ENCODE assay signal across 8 cellular contexts in the genomic region with DNA sequence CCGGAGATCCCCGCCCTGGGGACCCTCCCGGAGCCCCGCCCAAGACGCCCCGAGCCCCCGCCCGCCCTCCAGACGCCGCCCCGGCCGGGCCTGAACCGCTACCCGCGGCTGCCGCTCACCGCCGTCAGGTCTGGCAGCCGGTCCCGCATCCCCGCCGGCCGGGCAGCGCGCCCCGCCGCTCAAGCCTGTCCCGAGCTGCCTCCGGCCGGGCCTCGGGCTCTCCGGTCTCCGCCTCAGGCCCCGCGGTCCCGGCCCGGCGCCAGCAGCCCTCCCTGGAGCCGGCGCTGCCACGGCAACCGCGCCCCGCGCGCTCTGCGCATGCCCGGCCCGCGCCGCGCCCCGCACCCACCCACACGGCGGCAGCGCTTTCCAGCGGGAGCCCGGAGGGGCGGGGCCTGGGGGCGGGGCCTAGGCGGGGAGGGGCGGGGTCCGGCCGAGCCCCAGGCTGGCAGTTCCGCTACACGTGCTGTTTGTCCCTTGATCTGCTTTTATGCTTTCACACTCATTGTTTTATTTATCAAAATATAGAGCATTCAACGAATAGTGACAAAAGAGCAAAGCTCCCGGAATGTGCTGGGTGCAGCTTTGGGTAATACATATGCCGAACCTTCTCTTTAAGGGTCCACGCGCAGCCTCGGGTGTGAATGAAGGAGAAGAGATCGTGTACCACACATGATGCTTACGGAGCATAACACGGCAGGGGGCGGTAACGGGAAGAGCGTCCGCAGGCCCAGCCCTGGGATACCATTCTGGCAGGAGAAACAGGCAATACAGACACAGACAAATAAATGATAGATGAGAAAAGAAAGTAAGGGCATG. TPM values are rescaled to one million over a fixed set of nuclear protein-coding genes. Genes with fewer than 3 reads are reported as not detected.
DNase-seq lines count a peak whose midpoint lies in the region; ATAC-seq and TF ChIP-seq lines count a peak whose summit lies in the region.

A gene (minus strand): TSS at position 300 of the 819 bp plus-strand sequence. CDS start 151 bp downstream, at position 149.

- no peaks in the 10 kb centered on the region for H3K4me1 ChIP-seq in cardiac muscle cell (ENCODE audit: low read depth)
- H3K4me1 ChIP-seq in tibial nerve = peaks cover 0 to 32% (median 7%) of the 10 kb centered on the region in 4 donors

- peak in 1 of 2 donors; percentile 62 for TF ChIP-seq EP300 in tibial nerve (IDR thresholded peaks at IDR 0.05)

- DNase-seq in NCI-H1048 (lab: John Stamatoyannopoulos, UW) (peak; percentile 50), SW480 (ENCODE audit: low spot score) (peak; percentile 82), cardiac muscle cell (ENCODE audit: low read depth in 1 of 2, low spot score in 1 of 2) (peak; percentile 85 to 89), pons (ENCODE audit: low spot score) (peak; percentile 72), tibial nerve (ENCODE audit: low spot score in 2 of 2) (peak; percentile 80 to 83)
- DNase-seq in activated naive CD8-positive, alpha-beta T cell treated with anti-CD3 and anti-CD28 coated beads, Interleukin-2, amount 50 U/mL, for 16 hours (ENCODE audit: low read depth, low spot score) = peak; percentile 77

- H3K36me3 ChIP-seq in cardiac muscle cell (no peaks in the 10 kb centered on the region), tibial nerve (no peaks in the 10 kb centered on the region)

- H3K4me3 ChIP-seq in cardiac muscle cell = peak within 1 kb of the TSS; percentile 81
- peak within 1 kb of the TSS; percentile 80 to 100 (median 86) for H3K4me3 ChIP-seq in tibial nerve

- TF ChIP-seq POLR2A in tibial nerve (IDR thresholded peaks at IDR 0.05) = peak in 1 of 2 donors; percentile 60

- peak; percentile 79 for ATAC-seq in HG02571 (IDR thresholded peaks at IDR 0.05; ENCODE audit: unreplicated experiment)

- no peak within 1 kb of the TSS for H3K27ac ChIP-seq in cardiac muscle cell
- H3K27ac ChIP-seq in tibial nerve = peak within 1 kb of the TSS; percentile 60 to 96 (median 88)

- TF ChIP-seq CTCF in GM12872 (IDR thresholded peaks at IDR 0.05; ENCODE audit: insufficient read depth, low read depth, low read length) (0 out of 3 replicates have a peak, but pooled peaks have one; percentile 23), cardiac muscle cell (IDR thresholded peaks at IDR 0.05; ENCODE audit: low read depth, low read length) (peak; percentile 52), tibial nerve (IDR thresholded peaks at IDR 0.05) (peak in 4 of 5 experiments; percentile 16 to 36 (median 20))

- no peaks in the 10 kb centered on the region for H3K27me3 ChIP-seq in cardiac muscle cell
- no peaks in the 10 kb centered on the region for H3K27me3 ChIP-seq in tibial nerve

- H3K9me3 ChIP-seq in cardiac muscle cell (ENCODE audit: low read depth) (no peaks in the 10 kb centered on the region), tibial nerve (no peaks in the 10 kb centered on the region)

- WGBS in tibial nerve, 2 donors = 0 to 1% methylated on average over 19 to 35 of the region's 79 CpGs

RNA-seq across cellular contexts. Expression of the gene that starts here (rescaled TPM):
- total RNA-seq in cardiac muscle cell = 15.9 and 19.0 TPM in 2 replicates
- polyA plus RNA-seq in cardiac muscle cell = 20.8 and 23.7 TPM in 2 replicates
- 10 to 100 TPM; 26.3 to 44.8 (median 33.6) TPM for total RNA-seq in tibial nerve
